In the genomic region with DNA sequence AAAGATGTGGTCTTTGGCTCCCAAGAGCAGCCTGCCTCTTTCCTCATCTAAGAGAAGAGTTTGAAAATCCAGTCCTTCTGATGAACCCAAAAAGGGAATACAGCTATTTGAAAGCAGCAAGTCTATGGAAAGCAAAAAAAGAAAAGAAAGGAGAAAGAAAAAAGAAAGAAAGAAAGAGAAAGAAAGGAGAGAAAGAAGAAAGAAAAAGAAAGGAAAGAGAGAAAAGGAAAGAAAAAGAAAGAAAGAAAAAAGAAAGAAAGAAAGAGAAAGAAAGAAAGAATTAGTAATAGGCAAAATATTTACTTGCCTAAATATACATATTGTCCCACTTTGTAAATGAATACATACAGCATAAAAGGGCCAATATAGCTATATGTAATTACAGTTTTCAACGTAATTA, we compare ENCODE assay signal across 28 cellular contexts.
"Had no signal": no experiment of that assay in that cellular context is flagged by ENCODE, and none has a peak within 500 bp of the region (broad histone marks: within the 10 kb centered on the region; RNA-seq: fewer than 3 reads in every experiment).

No MANE protein-coding gene starts in this region.

- FAIRE-seq: urothelium cell line had no signal

- DNase-seq: occipital lobe; ovary; posterior cingulate gyrus; psoas muscle; right cardiac atrium; right lobe of liver; sigmoid colon; small intestine; stimulated activated CD4-positive, alpha-beta T cell treated with anti-CD3 and anti-CD28 coated beads, Interleukin-15, amount 100 ng/mL, for 24 hours; stimulated activated CD4-positive, alpha-beta T cell treated with anti-CD3 and anti-CD28 coated beads, Interleukin-2, amount 100 ng/mL, for 24 hours; stimulated activated CD4-positive, alpha-beta T cell treated with anti-CD3 and anti-CD28 coated beads, Interleukin-2, amount 100 ng/mL, for 48 hours; stimulated activated CD4-positive, alpha-beta T cell treated with anti-CD3 and anti-CD28 coated beads, Interleukin-4, amount 100 ng/mL, for 24 hours; stimulated activated naive B cell treated with anti-CD40 and anti-IgM and Interleukin-4, amounts not matched to agents 10 μg/mL and 1 μg/mL and 100 μg/mL, for 72 hours; stimulated activated naive CD4-positive, alpha-beta T cell treated with Interleukin-2 at 50 U/mL for 16 hours; stomach; thyroid gland; trophoblast cell; upper lobe of left lung had no signal

- H3K4me3 Mint-ChIP-seq: nephron; neural progenitor cell; stimulated activated effector memory CD8-positive, alpha-beta T cell treated with anti-CD3 and anti-CD28 coated beads, Interleukin-12 subunit alpha, Interleukin-12 subunit beta, amount 100 ng/mL, for 72 hours; stimulated activated naive B cell treated with anti-CD40 and anti-IgM and Interleukin-4, amounts not matched to agents 10 μg/mL and 1 μg/mL and 100 μg/mL, for 72 hours; stimulated activated naive CD8-positive, alpha-beta T cell treated with anti-CD3 and anti-CD28 coated beads, Interleukin-15, Interleukin-2, amounts not matched to agents 100 ng/mL and 50 ng/mL, for 24 hours had no signal

- H3K4me3 ChIP-seq: neural progenitor cell, ovary, psoas muscle, right lobe of liver, sigmoid colon, stomach, thoracic aorta, thyroid gland, tibial nerve, upper lobe of left lung, vagina had no signal

- ATAC-seq: psoas muscle; right cardiac atrium; right lobe of liver; stimulated activated effector memory CD8-positive, alpha-beta T cell treated with anti-CD3 and anti-CD28 coated beads, Interleukin-12 subunit alpha, Interleukin-12 subunit beta, amount 100 ng/mL, for 72 hours; stimulated activated naive B cell treated with anti-CD40 and anti-IgM and Interleukin-4, amounts not matched to agents 10 μg/mL and 1 μg/mL and 100 μg/mL, for 72 hours had no signal

- H3K9me3 Mint-ChIP-seq: nephron; neural progenitor cell; stimulated activated naive B cell treated with anti-CD40 and anti-IgM and Interleukin-4, amounts not matched to agents 10 μg/mL and 1 μg/mL and 100 μg/mL, for 72 hours; stimulated activated naive CD8-positive, alpha-beta T cell treated with anti-CD3 and anti-CD28 coated beads, Interleukin-15, Interleukin-2, amounts not matched to agents 100 ng/mL and 50 ng/mL, for 24 hours had no signal

- H3K4me1 ChIP-seq: neural progenitor cell, parathyroid adenoma, psoas muscle, right lobe of liver, sigmoid colon, upper lobe of left lung, vagina had no signal

- H3K27ac ChIP-seq: neural progenitor cell, ovary, parathyroid adenoma, psoas muscle, right lobe of liver, sigmoid colon, stomach, thoracic aorta, thyroid gland, tibial nerve, upper lobe of left lung, vagina had no signal

- H3K9me3 ChIP-seq: ovary, psoas muscle, right lobe of liver, sigmoid colon, stomach, thoracic aorta, thyroid gland, tibial nerve, upper lobe of left lung, vagina had no signal

- H3K36me3 Mint-ChIP-seq: stimulated activated effector memory CD8-positive, alpha-beta T cell treated with anti-CD3 and anti-CD28 coated beads, Interleukin-12 subunit alpha, Interleukin-12 subunit beta, amount 100 ng/mL, for 72 hours; stimulated activated naive B cell treated with anti-CD40 and anti-IgM and Interleukin-4, amounts not matched to agents 10 μg/mL and 1 μg/mL and 100 μg/mL, for 72 hours had no signal

- H3K4me2 ChIP-seq: neural progenitor cell had no signal

- H3K79me2 ChIP-seq: parathyroid adenoma had no signal

- H3K4me1 Mint-ChIP-seq: neural progenitor cell; stimulated activated effector memory CD8-positive, alpha-beta T cell treated with anti-CD3 and anti-CD28 coated beads, Interleukin-12 subunit alpha, Interleukin-12 subunit beta, amount 100 ng/mL, for 72 hours; stimulated activated naive B cell treated with anti-CD40 and anti-IgM and Interleukin-4, amounts not matched to agents 10 μg/mL and 1 μg/mL and 100 μg/mL, for 72 hours had no signal

- H3K27me3 ChIP-seq: neural progenitor cell, ovary, right lobe of liver, sigmoid colon, stomach, thyroid gland, tibial nerve, upper lobe of left lung, vagina had no signal

- H2AFZ ChIP-seq: neural progenitor cell, parathyroid adenoma had no signal

- H3K36me3 ChIP-seq: neural progenitor cell, ovary, right lobe of liver, sigmoid colon, stomach, thoracic aorta, thyroid gland, tibial nerve, upper lobe of left lung, vagina had no signal

- H3K27ac Mint-ChIP-seq: nephron; neural progenitor cell; progenitor cell of endocrine pancreas; stimulated activated effector memory CD8-positive, alpha-beta T cell treated with anti-CD3 and anti-CD28 coated beads, Interleukin-12 subunit alpha, Interleukin-12 subunit beta, amount 100 ng/mL, for 72 hours; stimulated activated naive B cell treated with anti-CD40 and anti-IgM and Interleukin-4, amounts not matched to agents 10 μg/mL and 1 μg/mL and 100 μg/mL, for 72 hours; stimulated activated naive CD8-positive, alpha-beta T cell treated with anti-CD3 and anti-CD28 coated beads, Interleukin-15, Interleukin-2, amounts not matched to agents 100 ng/mL and 50 ng/mL, for 24 hours had no signal

- H3K27me3 Mint-ChIP-seq: progenitor cell of endocrine pancreas; stimulated activated naive B cell treated with anti-CD40 and anti-IgM and Interleukin-4, amounts not matched to agents 10 μg/mL and 1 μg/mL and 100 μg/mL, for 72 hours had no signal

- H3K9ac ChIP-seq: neural progenitor cell, parathyroid adenoma had no signal
